In genomic region chr15:101406014-101406413, GRCh38 we compare ENCODE assay signal across 20 cellular contexts.
DNase-seq lines count a peak whose midpoint lies in the region; TF ChIP-seq lines count a peak whose summit lies in the region.
"Had no signal": no experiment of that assay in that cellular context is flagged by ENCODE, and none has a peak within 500 bp of the region (broad histone marks: within the 10 kb centered on the region; RNA-seq: fewer than 3 reads in every experiment).

No MANE protein-coding gene starts in this region.

- peak; percentile 1 for DNase-seq in activated CD4-positive, alpha-beta T cell treated with anti-CD3 and anti-CD28 coated beads, Interleukin-2, amount 10 ng/mL, durations not matched to agents 7 days and 5 days
- DNase-seq in activated CD4-positive, alpha-beta T cell treated with anti-CD3 and anti-CD28 coated beads, Interleukin-2, amount 50 U/mL, for 48 hours = no peak
- DNase-seq in neural crest cell (ENCODE audit: low read depth, low spot score) = peak; percentile 22
- DNase-seq in testis = peak; percentile 38
- no peak for DNase-seq in cerebellar cortex (ENCODE audit: low spot score)
- DNase-seq in activated naive CD4-positive, alpha-beta T cell treated with Interleukin-2 at 50 U/mL for 16 hours = no peak
- no peak for DNase-seq in WERI-Rb-1
- DNase-seq: ACHN; EL; NCI-H1092; NCI-H1436; NCI-H187 treated with DMSO at 0.1 percent for 48 hours; NCI-H2227 treated with DMSO at 0.1 percent for 48 hours; NCI-H510A; NCI-H774; NK-92 treated with Interleukin-12 subunit alpha and Interleukin-12 subunit beta, amount 100 ng/mL, for 24 hours; SHP77 had no signal

- no peaks in the 10 kb centered on the region for H3K9me3 Mint-ChIP-seq in activated CD4-positive, alpha-beta T cell treated with anti-CD3 and anti-CD28 coated beads, Interleukin-2, amount 10 ng/mL, durations not matched to agents 7 days and 5 days
- no peaks in the 10 kb centered on the region for H3K9me3 Mint-ChIP-seq in neural crest cell

- H3K4me3 ChIP-seq in testis = no peak overlapping the region
- no peak overlapping the region for H3K4me3 ChIP-seq in WERI-Rb-1 (ENCODE audit: low read depth, low read length)

- no peak overlapping the region for H3K27ac Mint-ChIP-seq in activated CD4-positive, alpha-beta T cell treated with anti-CD3 and anti-CD28 coated beads, Interleukin-2, amount 10 ng/mL, durations not matched to agents 7 days and 5 days
- H3K27ac Mint-ChIP-seq in neural crest cell (ENCODE audit: unreplicated experiment) = peak overlapping the region; percentile 83

- TF ChIP-seq CTCF in neural crest cell (conservative IDR thresholded peaks at IDR 0.05) = no peak
- TF ChIP-seq CTCF in testis (IDR thresholded peaks at IDR 0.05) = no peak
- no peak for TF ChIP-seq CTCF in WERI-Rb-1 (IDR thresholded peaks at IDR 0.05; ENCODE audit: low read depth, low read length)

- no peak for TF ChIP-seq POLR2A in testis (IDR thresholded peaks at IDR 0.05)

- no peak overlapping the region for H3K4me3 Mint-ChIP-seq in activated CD4-positive, alpha-beta T cell treated with anti-CD3 and anti-CD28 coated beads, Interleukin-2, amount 10 ng/mL, durations not matched to agents 7 days and 5 days
- H3K4me3 Mint-ChIP-seq in neural crest cell = no peak overlapping the region
- H3K4me3 Mint-ChIP-seq: CD14-positive monocyte had no signal

- H3K4me1 Mint-ChIP-seq in activated CD4-positive, alpha-beta T cell treated with anti-CD3 and anti-CD28 coated beads, Interleukin-2, amount 10 ng/mL, durations not matched to agents 7 days and 5 days = no peaks in the 10 kb centered on the region
- peaks cover 19% of the 10 kb centered on the region for H3K4me1 Mint-ChIP-seq in neural crest cell
- H3K4me1 Mint-ChIP-seq: CD14-positive monocyte had no signal

- H3K4me1 ChIP-seq in testis = peaks cover 13% of the 10 kb centered on the region

- WGBS in testis, 2 donors = 63 to 66% methylated on average over 13 of the region's 13 CpGs

- H3K9me3 ChIP-seq in testis = no peaks in the 10 kb centered on the region
- no peaks in the 10 kb centered on the region for H3K9me3 ChIP-seq in WERI-Rb-1 (ENCODE audit: severe bottlenecking)

- H3K27ac ChIP-seq in testis (peak overlapping the region in 1 of 2 donors; percentile 12), WERI-Rb-1 (no peak overlapping the region)
- H3K27ac ChIP-seq: 22Rv1 had no signal

- no peaks in the 10 kb centered on the region for H3K27me3 Mint-ChIP-seq in activated CD4-positive, alpha-beta T cell treated with anti-CD3 and anti-CD28 coated beads, Interleukin-2, amount 10 ng/mL, durations not matched to agents 7 days and 5 days
- H3K27me3 Mint-ChIP-seq in neural crest cell (ENCODE audit: low read depth) = no peaks in the 10 kb centered on the region

- POLR2A ChIA-PET in activated CD4-positive, alpha-beta T cell treated with anti-CD3 and anti-CD28 coated beads, Interleukin-2, amount 10 ng/mL, durations not matched to agents 7 days and 5 days (lab: Charles Lee) = no interaction called here

- CTCF ChIA-PET in activated CD4-positive, alpha-beta T cell treated with anti-CD3 and anti-CD28 coated beads, Interleukin-2, amount 10 ng/mL, durations not matched to agents 7 days and 5 days (lab: Charles Lee) = no interaction called here

- H3K36me3 ChIP-seq in testis (ENCODE audit: low read depth, missing control alignments) (no peaks in the 10 kb centered on the region), WERI-Rb-1 (no peaks in the 10 kb centered on the region)

- intact Hi-C loops in testis (cut with DNase I; ENCODE audit: low total_unique reads) = no loop called here

- H3K36me3 Mint-ChIP-seq in activated CD4-positive, alpha-beta T cell treated with anti-CD3 and anti-CD28 coated beads, Interleukin-2, amount 10 ng/mL, durations not matched to agents 7 days and 5 days (ENCODE audit: low read depth) = no peaks in the 10 kb centered on the region
- no peaks in the 10 kb centered on the region for H3K36me3 Mint-ChIP-seq in neural crest cell (ENCODE audit: low read depth)
- H3K36me3 Mint-ChIP-seq: CD14-positive monocyte had no signal

- H3K27me3 ChIP-seq in testis (no peaks in the 10 kb centered on the region), WERI-Rb-1 (ENCODE audit: insufficient read depth, low read depth, severe bottlenecking) (no peaks in the 10 kb centered on the region)

TF ChIP-seq in PFSK-1, 5 proteins besides CTCF, POLR2A, EP300 and RAD21:
- TF ChIP-seq SIN3A (IDR thresholded peaks at IDR 0.05; ENCODE audit: borderline replicate concordance, insufficient read depth, low read length) = no peak
- TF ChIP-seq TAF1 (IDR thresholded peaks at IDR 0.05; ENCODE audit: borderline replicate concordance, insufficient read depth, low read length) = no peak
- no peak for TF ChIP-seq POLR2AphosphoS5 (IDR thresholded peaks at IDR 0.05; ENCODE audit: low read depth, low read length)
- TF ChIP-seq FOXP2 (optimal IDR thresholded peaks at IDR 0.05; ENCODE audit: borderline replicate concordance, extremely low read depth, extremely low read length, insufficient read depth) = peak; percentile 39
- no peak for TF ChIP-seq REST (IDR thresholded peaks at IDR 0.05; ENCODE audit: insufficient read depth in 1 of 2, low read depth in 2 of 2, low read length in 2 of 2)

Comparison
In these comparisons a context has a peak if more than half of its experiments do, and no peak if none do; other contexts are left out.
1. DNase-seq: peak in activated CD4-positive, alpha-beta T cell treated with anti-CD3 and anti-CD28 coated beads, Interleukin-2, amount 10 ng/mL, durations not matched to agents 7 days and 5 days (single experiment), neural crest cell (single experiment) and testis (single experiment); none in activated CD4-positive, alpha-beta T cell treated with anti-CD3 and anti-CD28 coated beads, Interleukin-2, amount 50 U/mL, for 48 hours (0 of 2), cerebellar cortex (single experiment), activated naive CD4-positive, alpha-beta T cell treated with Interleukin-2 at 50 U/mL for 16 hours (single experiment) and WERI-Rb-1 (single experiment).